ENCODE assay signal across 1 cellular context in the genomic region with DNA sequence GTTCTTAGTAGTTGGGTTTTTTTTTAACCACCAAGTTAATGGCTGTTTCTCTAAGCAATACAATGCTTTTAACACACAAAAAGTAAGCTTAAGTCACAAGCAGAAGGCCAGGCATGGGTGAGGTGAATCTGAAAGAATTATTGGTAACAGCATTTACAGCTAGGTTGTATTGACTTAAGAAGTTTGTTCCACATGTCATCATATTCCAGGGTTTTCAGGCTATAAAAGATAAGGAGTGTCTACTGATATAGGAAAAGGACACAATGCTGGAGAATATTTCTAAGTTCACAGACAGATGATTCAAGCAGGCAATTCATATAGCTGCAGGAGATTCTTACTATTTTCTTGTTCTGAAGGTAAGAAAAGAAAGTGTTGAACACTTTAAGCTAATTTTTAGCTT.
TF ChIP-seq lines count a peak whose summit lies in the region.

No MANE protein-coding gene starts in this region.

TF ChIP-seq in IMR-90, 13 proteins besides CTCF, POLR2A, EP300 and RAD21 (continued from another document):
- TF ChIP-seq ELK1 (IDR thresholded peaks at IDR 0.05; ENCODE audit: borderline replicate concordance, low read depth, low read length): no peak
- no peak for TF ChIP-seq CEBPB (IDR thresholded peaks at IDR 0.05; ENCODE audit: low read depth, low read length)
- no peak for TF ChIP-seq MXI1 (IDR thresholded peaks at IDR 0.05; ENCODE audit: borderline replicate concordance, low read depth, low read length)
- TF ChIP-seq SMC3 (IDR thresholded peaks at IDR 0.05; ENCODE audit: low read depth, low read length): no peak
